Comparison of ENCODE assay signal across 12 cellular contexts in the genomic region with DNA sequence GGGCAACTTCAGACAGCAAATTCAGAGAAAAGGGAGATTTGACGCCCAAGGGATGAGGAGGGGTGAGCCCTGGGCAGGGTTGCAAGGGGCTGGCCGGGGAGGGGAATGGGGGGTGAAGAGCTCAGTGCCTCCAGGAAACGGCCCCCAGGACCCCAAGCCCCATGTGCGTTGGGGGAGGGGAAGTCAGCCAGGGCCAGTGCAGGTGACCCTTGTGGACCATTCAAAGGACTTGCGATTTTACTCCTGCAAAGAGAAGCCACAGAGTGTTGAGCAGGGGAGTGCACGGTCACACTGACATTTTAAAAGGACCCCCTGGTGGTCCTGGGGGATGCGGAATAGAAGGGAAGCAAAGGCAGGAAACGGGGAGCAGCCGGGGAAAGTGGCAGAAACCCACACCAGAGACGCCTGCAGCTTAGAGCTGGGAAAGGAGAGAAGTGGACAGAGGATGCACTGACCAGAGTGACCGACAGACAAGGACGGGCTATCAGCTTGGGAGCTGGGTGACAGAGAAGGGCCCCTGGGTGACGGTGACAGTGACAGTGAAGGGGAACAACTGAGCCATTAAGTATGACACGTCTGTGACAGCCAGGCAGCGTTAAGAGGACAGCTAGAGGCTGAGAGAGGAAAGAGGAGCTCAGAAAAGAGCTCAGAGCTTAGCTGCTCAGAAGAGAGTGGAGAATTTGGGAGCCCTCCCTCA. TPM values are rescaled to one million over a fixed set of nuclear protein-coding genes. Genes with fewer than 3 reads are reported as not detected.
"Had no signal": no experiment of that assay in that cellular context is flagged by ENCODE, and none has a peak within 500 bp of the region (broad histone marks: within the 10 kb centered on the region; RNA-seq: fewer than 3 reads in every experiment).

No MANE protein-coding gene starts in this region.

- H3K4me3 Mint-ChIP-seq: activated B cell treated with CpG ODN at 0.5 μM for 24 hours; activated naive CD8-positive, alpha-beta T cell; activated T-cell treated with anti-CD3 and anti-CD28 coated beads, Interleukin-2, amount 50 U/mL, for 4 hours; nephron; stimulated activated memory B cell treated with anti-CD40 and anti-IgM and Interleukin-4, amounts not matched to agents 10 μg/mL and 1 μg/mL and 100 μg/mL, for 72 hours had no signal

- H3K27ac Mint-ChIP-seq: activated B cell treated with CpG ODN at 0.5 μM for 24 hours; activated naive CD8-positive, alpha-beta T cell; effector memory CD8-positive, alpha-beta T cell; stimulated activated memory B cell treated with anti-CD40 and anti-IgM and Interleukin-4, amounts not matched to agents 10 μg/mL and 1 μg/mL and 100 μg/mL, for 72 hours had no signal

- DNase-seq: central memory CD4-positive, alpha-beta T cell; foreskin melanocyte; sigmoid colon; T1000 had no signal

- H3K9me3 Mint-ChIP-seq: activated B cell treated with CpG ODN at 0.5 μM for 24 hours; activated T-cell treated with anti-CD3 and anti-CD28 coated beads, Interleukin-2, amount 50 U/mL, for 4 hours; effector memory CD8-positive, alpha-beta T cell; stimulated activated memory B cell treated with anti-CD40 and anti-IgM and Interleukin-4, amounts not matched to agents 10 μg/mL and 1 μg/mL and 100 μg/mL, for 72 hours had no signal

- H3K36me3 Mint-ChIP-seq: activated naive CD8-positive, alpha-beta T cell; stimulated activated memory B cell treated with anti-CD40 and anti-IgM and Interleukin-4, amounts not matched to agents 10 μg/mL and 1 μg/mL and 100 μg/mL, for 72 hours had no signal

RNA-seq across cellular contexts. Expression of a gene that starts 54.0 kb away (rescaled TPM):
- total RNA-seq: activated B cell treated with CpG ODN at 0.5 μM for 24 hours; activated CD8-positive, alpha-beta memory T cell treated with anti-CD3 and anti-CD28 coated beads for 36 hours; ascending aorta had no signal
